ENCODE assay signal across 12 cellular contexts in genomic region chr1:198679535-198680173, GRCh38. TPM values are rescaled to one million over a fixed set of nuclear protein-coding genes. Genes with fewer than 3 reads are reported as not detected.
DNase-seq lines count a peak whose midpoint lies in the region; ATAC-seq, FAIRE-seq and TF ChIP-seq lines count a peak whose summit lies in the region.
"Had no signal": no experiment of that assay in that cellular context is flagged by ENCODE, and none has a peak within 500 bp of the region (broad histone marks: within the 10 kb centered on the region; RNA-seq: fewer than 3 reads in every experiment).

No MANE protein-coding gene starts in this region.

- H3K4me1 Mint-ChIP-seq in stimulated activated naive CD8-positive, alpha-beta T cell treated with anti-CD3 and anti-CD28 coated beads, Interleukin-15, amount 100 ng/mL, for 72 hours: peaks cover 85% of the 10 kb centered on the region

- no peaks in the 10 kb centered on the region for H3K36me3 ChIP-seq in H1 (ENCODE audit: control insufficient read depth in 2 of 4, insufficient read depth in 4 of 4, low read length in 3 of 4)
- H3K36me3 ChIP-seq: brain microvascular endothelial cell had no signal

- FAIRE-seq in H1 (lab: Jason Lieb, UNC): no peak

- H4K8ac ChIP-seq in H1 (ENCODE audit: extremely low read depth, insufficient read depth, low read length): peak overlapping the region; percentile 80; the same call in 1 of the 2 replicates

- H3K9me3 Mint-ChIP-seq in stimulated activated naive CD8-positive, alpha-beta T cell treated with anti-CD3 and anti-CD28 coated beads, Interleukin-15, amount 100 ng/mL, for 72 hours: no peaks in the 10 kb centered on the region

- H2BK15ac ChIP-seq in H1 (ENCODE audit: low read length): no peak overlapping the region

- H3K9ac ChIP-seq in H1 (replicated peaks in 1 of 4; ENCODE audit: extremely low read depth in 1 of 4, low read depth in 3 of 4, low read length in 3 of 4): no peak overlapping the region
- H3K9ac ChIP-seq: parathyroid adenoma had no signal

- no peaks in the 10 kb centered on the region for H3K9me3 ChIP-seq in H1 (ENCODE audit: insufficient read depth in 2 of 2, low read depth in 1 of 2, low read length in 1 of 2)

- H2BK20ac ChIP-seq in H1 (ENCODE audit: low read length): no peak overlapping the region

- H3K79me1 ChIP-seq in H1 (ENCODE audit: low read depth, low read length): no peaks in the 10 kb centered on the region

- no peak overlapping the region for H2AFZ ChIP-seq in H1 (ENCODE audit: low read length)
- H2AFZ ChIP-seq: parathyroid adenoma had no signal

- H3K27ac ChIP-seq in H1 (ENCODE audit: low read depth, low read length): no peak overlapping the region; the same call in 1 of the 2 replicates
- H3K27ac ChIP-seq: brain microvascular endothelial cell, parathyroid adenoma, VCaP had no signal

- no peaks in the 10 kb centered on the region for H3K27me3 Mint-ChIP-seq in stimulated activated naive CD8-positive, alpha-beta T cell treated with anti-CD3 and anti-CD28 coated beads, Interleukin-15, amount 100 ng/mL, for 72 hours

- H3K79me2 ChIP-seq in H1 (ENCODE audit: control insufficient read depth in 1 of 2, insufficient read depth in 2 of 2, low read length in 2 of 2): no peaks in the 10 kb centered on the region
- H3K79me2 ChIP-seq: parathyroid adenoma had no signal

- H3K4me3 ChIP-seq in H1 (ENCODE audit: extremely low read depth in 1 of 4, insufficient read depth in 2 of 4, low read depth in 3 of 4, low read length in 4 of 4): no peak overlapping the region

- H3K4me1 ChIP-seq in H1 (replicated peaks in 1 of 4; ENCODE audit: control insufficient read depth in 3 of 4, insufficient read depth in 4 of 4, low read length in 3 of 4): no peaks in the 10 kb centered on the region

- CTCF ChIA-PET in H1 (lab: Charles Lee; ENCODE audit: partially characterized antibody): interaction anchor here (0.5 to 0.6 kb wide), 2 partner anchors 32 to 1505 kb away, joined by 3 read pairs; no protein-coding TSS in a partner anchor

- no peak overlapping the region for H3K23ac ChIP-seq in H1 (ENCODE audit: insufficient read length)

- H3K4me3 Mint-ChIP-seq in stimulated activated naive CD8-positive, alpha-beta T cell treated with anti-CD3 and anti-CD28 coated beads, Interleukin-15, amount 100 ng/mL, for 72 hours: peak overlapping the region; percentile 58 to 81
- H3K4me3 Mint-ChIP-seq: HFFc6 had no signal

- H3K56ac ChIP-seq in H1 (replicated peaks; ENCODE audit: insufficient read length, low read depth, low read length): no peak overlapping the region

- POLR2A ChIA-PET in H1 (lab: Charles Lee; ENCODE audit: partially characterized antibody): no interaction called here

- H3K4ac ChIP-seq in H1 (replicated peaks; ENCODE audit: insufficient read length, low read depth, low read length): no peak overlapping the region

- no peak overlapping the region for H3K4me2 ChIP-seq in H1 (ENCODE audit: insufficient read depth in 1 of 2, low read depth in 2 of 2, low read length in 2 of 2)

- no peak for ATAC-seq in stimulated activated naive CD8-positive, alpha-beta T cell treated with anti-CD3 and anti-CD28 coated beads, Interleukin-15, amount 100 ng/mL, for 72 hours
- no peak for ATAC-seq in GM19351 (IDR thresholded peaks at IDR 0.05; ENCODE audit: unreplicated experiment)

- WGBS in H1 (ENCODE audit: extremely low coverage in 1 of 2, insufficient coverage in 1 of 2, insufficient read length in 1 of 2, insufficient replicate concordance in 2 of 2, low coverage in 1 of 2, low lambda C conversion rate in 2 of 2, missing lambda C conversion rate in 1 of 2), 2 experiments: 94% methylated on average over 31 of the region's 31 CpGs; no CpG with 5 or more reads in 1 of the 2 experiments

- H3K14ac ChIP-seq in H1 (ENCODE audit: insufficient read length): no peak overlapping the region

- H4K20me1 ChIP-seq in H1 (replicated peaks in 1 of 2; ENCODE audit: control insufficient read depth in 1 of 2, insufficient read depth in 2 of 2, low read length in 2 of 2): no peaks in the 10 kb centered on the region

- TF ChIP-seq POLR2A in H1 (IDR thresholded peaks at IDR 0.05; ENCODE audit: control extremely low read depth in 1 of 2, low read depth in 2 of 2, low read length in 2 of 2): no peak

- no peak overlapping the region for H2AK5ac ChIP-seq in H1 (ENCODE audit: low read depth, low read length)

- no peak for TF ChIP-seq EP300 in H1 (IDR thresholded peaks at IDR 0.05; ENCODE audit: borderline replicate concordance in 1 of 2, low read depth in 2 of 2, low read length in 2 of 2)

- H3K27me3 ChIP-seq in H1 (replicated peaks in 1 of 4; ENCODE audit: control insufficient read depth in 3 of 4, extremely low read depth in 1 of 4, insufficient read depth in 3 of 4, low read length in 3 of 4): no peaks in the 10 kb centered on the region
- H3K27me3 ChIP-seq: brain microvascular endothelial cell had no signal

- no peaks in the 10 kb centered on the region for H3K23me2 ChIP-seq in H1 (ENCODE audit: low read depth, low read length)

- TF ChIP-seq CTCF in H1 (IDR thresholded peaks at IDR 0.05; ENCODE audit: control extremely low read depth in 1 of 3, insufficient read depth in 1 of 3, low read depth in 1 of 3, low read length in 3 of 3): no peak

- TF ChIP-seq RAD21 in H1 (IDR thresholded peaks at IDR 0.05 in 1 of 2, conservative IDR thresholded peaks at IDR 0.05 in 1 of 2; ENCODE audit: low read depth in 2 of 2, low read length in 2 of 2): no peak

- H3K18ac ChIP-seq in H1 (ENCODE audit: extremely low read depth, low read length): no peak overlapping the region

- DNase-seq in activated effector memory CD4-positive, alpha-beta T cell treated with anti-CD3 and anti-CD28 coated beads, Interleukin-2, amount 50 U/mL, for 16 hours: peak; percentile 76
- no peak for DNase-seq in activated effector memory CD4-positive, alpha-beta T cell treated with Interleukin-2 at 50 U/mL for 16 hours
- peak; percentile 42 for DNase-seq in activated CD4-positive, alpha-beta T cell treated with anti-CD3 and anti-CD28 coated beads, Interleukin-2, amount 50 U/mL, for 1 hour
- DNase-seq in H1 (ENCODE audit: low read depth in 1 of 2, low spot score in 2 of 2) (no peak), GM19240 (ENCODE audit: insufficient read length, low spot score) (no peak), midbrain (lab: John Stamatoyannopoulos, UW) (no peak)
- DNase-seq in stimulated activated naive CD8-positive, alpha-beta T cell treated with anti-CD3 and anti-CD28 coated beads, Interleukin-15, amount 100 ng/mL, for 72 hours: peak in 1 of 2 donors; percentile 31
- DNase-seq: brain microvascular endothelial cell, HFFc6 had no signal

- no peak overlapping the region; the same call in 1 of the 2 replicates for H2BK12ac ChIP-seq in H1 (ENCODE audit: low read depth, low read length)

- peak overlapping the region; percentile 81 to 98 for H3K27ac Mint-ChIP-seq in stimulated activated naive CD8-positive, alpha-beta T cell treated with anti-CD3 and anti-CD28 coated beads, Interleukin-15, amount 100 ng/mL, for 72 hours

- no peak overlapping the region for H2BK120ac ChIP-seq in H1 (replicated peaks; ENCODE audit: low read depth, low read length)

- peak overlapping the region; percentile 5 for H4K91ac ChIP-seq in H1 (replicated peaks; ENCODE audit: insufficient read length, low read length)

- no peak overlapping the region for H4K5ac ChIP-seq in H1 (ENCODE audit: insufficient read length, low read depth, low read length)

- no peak overlapping the region for H2BK5ac ChIP-seq in H1 (ENCODE audit: low read depth, low read length)

TF ChIP-seq in H1, 55 proteins besides CTCF, POLR2A, EP300 and RAD21 (continues in another document):
- TF ChIP-seq RNF2 (IDR thresholded peaks at IDR 0.05; ENCODE audit: borderline replicate concordance, low read depth, low read length, missing control alignments, poor library complexity, severe bottlenecking) (no peak), NANOG (IDR thresholded peaks at IDR 0.05; ENCODE audit: insufficient read depth, low read depth, low read length, poor library complexity, severe bottlenecking) (no peak), HDAC6 (IDR thresholded peaks at IDR 0.05; ENCODE audit: low read depth, low read length) (no peak), ATF2 (IDR thresholded peaks at IDR 0.05; ENCODE audit: low read length) (no peak), JUN (IDR thresholded peaks at IDR 0.05; ENCODE audit: low read depth, low read length) (no peak), TAF7 (optimal IDR thresholded peaks at IDR 0.05; ENCODE audit: borderline replicate concordance, low read depth, low read length) (no peak), GTF2F1 (IDR thresholded peaks at IDR 0.05; ENCODE audit: borderline replicate concordance, low read depth, low read length) (no peak), CHD1 (IDR thresholded peaks at IDR 0.05; ENCODE audit: low read depth, low read length) (no peak), ZNF274 (IDR thresholded peaks at IDR 0.05; ENCODE audit: borderline replicate concordance, extremely low read depth, low read length) (no peak), KDM4A (IDR thresholded peaks at IDR 0.05; ENCODE audit: low read depth, low read length, severe bottlenecking) (no peak), CEBPB (IDR thresholded peaks at IDR 0.05; ENCODE audit: low read depth, low read length) (no peak), CBX8 (IDR thresholded peaks at IDR 0.05; ENCODE audit: borderline replicate concordance, low read depth, low read length) (no peak), BCL11A (IDR thresholded peaks at IDR 0.05; ENCODE audit: low read depth in 2 of 2, low read length in 2 of 2) (no peak), KDM1A (IDR thresholded peaks at IDR 0.05; ENCODE audit: borderline replicate concordance, low read length) (no peak)

RNA-seq across cellular contexts. Expression of gene PTPRC, which starts 40.8 kb away (rescaled TPM):
- not detected in 2 replicates for total RNA-seq in H1 (2021; fragmentation: NEBNext Ultra II Directional; extraction: Animal tissue kit (Norgen Biotek cat#: 25700))
- 0.05 TPM in 1 of 2 replicates, not detected in the other for polyA plus RNA-seq in H1 (2011; rRNA removed)
- polyA plus RNA-seq in H1 (2011; cell fraction: cytosol; rRNA removed): 0.09 TPM
- not detected for polyA plus RNA-seq in H1 (2011; cell fraction: nucleus; rRNA removed)
- 0.10 TPM in 1 of 4 replicates, not detected in the others for polyA plus RNA-seq in H1 (2012, experiment 1 of 2)
- polyA plus RNA-seq in H1 (2012, experiment 2 of 2): not detected
- polyA plus RNA-seq in H1 (2013, experiment 1 of 2): 0.08 TPM
- polyA plus RNA-seq in H1 (2013, experiment 2 of 2): 0.09 TPM
- polyA minus RNA-seq in H1 (2011; rRNA and poly(A)+ RNA removed): not detected in 2 replicates
- polyA minus RNA-seq in H1 (2011; cell fraction: cytosol; rRNA and poly(A)+ RNA removed): not detected
- not detected for polyA minus RNA-seq in H1 (2011; cell fraction: nucleus; rRNA and poly(A)+ RNA removed)

Comparison
In these comparisons a context has a peak if more than half of its experiments do, and no peak if none do; other contexts are left out.
1. DNase-seq: peak in activated effector memory CD4-positive, alpha-beta T cell treated with anti-CD3 and anti-CD28 coated beads, Interleukin-2, amount 50 U/mL, for 16 hours (single experiment) and activated CD4-positive, alpha-beta T cell treated with anti-CD3 and anti-CD28 coated beads, Interleukin-2, amount 50 U/mL, for 1 hour (single experiment); none in activated effector memory CD4-positive, alpha-beta T cell treated with Interleukin-2 at 50 U/mL for 16 hours (single experiment), H1 (0 of 2), GM19240 (single experiment) and midbrain (single experiment).